ENCODE assay signal across 2 cellular contexts in the genomic region with DNA sequence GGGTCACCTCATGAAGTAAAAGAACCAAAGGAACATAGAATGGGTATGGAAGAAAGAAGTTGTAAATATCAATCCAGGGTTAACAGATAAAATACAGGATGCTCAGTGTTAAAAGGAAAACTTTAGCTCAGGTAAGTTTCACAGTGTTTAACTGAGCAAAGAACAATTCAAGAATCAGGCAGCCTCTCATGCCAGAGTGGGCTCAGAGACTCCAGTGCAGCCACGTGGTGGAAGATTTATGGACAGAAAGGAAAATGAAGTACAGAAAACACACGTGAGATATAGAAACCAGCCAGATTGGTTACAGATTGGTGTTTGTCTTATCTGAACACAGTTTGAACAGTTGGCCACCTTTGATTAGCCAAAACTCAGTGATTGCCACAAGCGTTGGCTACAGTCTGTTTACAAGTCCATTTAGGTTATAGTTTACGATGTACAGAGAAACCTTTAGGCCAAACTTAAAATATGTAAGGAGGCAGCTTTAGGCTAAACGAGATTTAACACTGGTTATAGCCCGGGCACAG.
TF ChIP-seq lines count a peak whose summit lies in the region.

No MANE protein-coding gene starts in this region.

TF ChIP-seq in HEK293, 187 proteins besides CTCF, POLR2A, EP300 and RAD21:
- peak; percentile 64; the same call in 1 of the 2 replicates for TF ChIP-seq ZNF549 (tag by site-specific recombination; IDR thresholded peaks at IDR 0.05)
- TF ChIP-seq ZNF184 (tag by site-specific recombination; IDR thresholded peaks at IDR 0.05): no peak

TF ChIP-seq in K562, 482 proteins besides CTCF, POLR2A, EP300 and RAD21 (continues in another document):
- TF ChIP-seq ETV6 (IDR thresholded peaks at IDR 0.05; ENCODE audit: borderline replicate concordance in 1 of 2, low read depth in 2 of 2, low read length in 1 of 2) (no peak), ETV6 (CRISPR knock-in tag; IDR thresholded peaks at IDR 0.05; ENCODE audit: borderline replicate concordance) (no peak), SMAD4 (CRISPR knock-in tag; conservative IDR thresholded peaks at IDR 0.05) (no peak), MYBL2 (IDR thresholded peaks at IDR 0.05; ENCODE audit: low read depth) (no peak), MYBL2 (CRISPR knock-in tag; IDR thresholded peaks at IDR 0.05; ENCODE audit: borderline replicate concordance) (no peak), RCOR1 (IDR thresholded peaks at IDR 0.05; ENCODE audit: borderline replicate concordance in 1 of 2, low read depth in 2 of 2, low read length in 2 of 2) (peak in 1 of 2 experiments; percentile 46; a peak in 1 of 4 replicates), CBFA2T3 (IDR thresholded peaks at IDR 0.05) (peak; percentile 62), KDM1A (IDR thresholded peaks at IDR 0.05) (peak; percentile 56 to 61; a peak in 3 of 4 replicates), TBL1XR1 (IDR thresholded peaks at IDR 0.05; ENCODE audit: low read length in 2 of 2) (no peak), ZNF384 (IDR thresholded peaks at IDR 0.05; ENCODE audit: low read depth, low read length) (no peak), TCFL5 (CRISPR knock-in tag; conservative IDR thresholded peaks at IDR 0.05) (no peak), NBN (IDR thresholded peaks at IDR 0.05; ENCODE audit: low read depth) (no peak), ERF (CRISPR knock-in tag; IDR thresholded peaks at IDR 0.05) (no peak), TCF3 (CRISPR knock-in tag; IDR thresholded peaks at IDR 0.05) (no peak), PTBP1 (IDR thresholded peaks at IDR 0.05; ENCODE audit: low read depth, low read length) (no peak), SRSF9 (IDR thresholded peaks at IDR 0.05; ENCODE audit: borderline replicate concordance, low read depth, low read length) (no peak), MEIS2 (IDR thresholded peaks at IDR 0.05; ENCODE audit: partially characterized antibody) (peak; percentile 52), NR2C1 (IDR thresholded peaks at IDR 0.05) (no peak), NR2C1 (tag; IDR thresholded peaks at IDR 0.05) (no peak), KAT2B (IDR thresholded peaks at IDR 0.05; ENCODE audit: low read depth, low read length) (no peak), CBX5 (IDR thresholded peaks at IDR 0.05; ENCODE audit: borderline replicate concordance, low read depth) (no peak), MCM3 (IDR thresholded peaks at IDR 0.05) (no peak), PPARD (CRISPR knock-in tag; IDR thresholded peaks at IDR 0.05) (no peak), SMAD2 (IDR thresholded peaks at IDR 0.05; ENCODE audit: low read depth, low read length) (no peak), CEBPB (tag; IDR thresholded peaks at IDR 0.05) (no peak), KDM2B (CRISPR knock-in tag; IDR thresholded peaks at IDR 0.05) (no peak), L3MBTL2 (IDR thresholded peaks at IDR 0.05) (peak; percentile 33; the same call in 1 of the 2 replicates)
- TF ChIP-seq, protein P1, sequence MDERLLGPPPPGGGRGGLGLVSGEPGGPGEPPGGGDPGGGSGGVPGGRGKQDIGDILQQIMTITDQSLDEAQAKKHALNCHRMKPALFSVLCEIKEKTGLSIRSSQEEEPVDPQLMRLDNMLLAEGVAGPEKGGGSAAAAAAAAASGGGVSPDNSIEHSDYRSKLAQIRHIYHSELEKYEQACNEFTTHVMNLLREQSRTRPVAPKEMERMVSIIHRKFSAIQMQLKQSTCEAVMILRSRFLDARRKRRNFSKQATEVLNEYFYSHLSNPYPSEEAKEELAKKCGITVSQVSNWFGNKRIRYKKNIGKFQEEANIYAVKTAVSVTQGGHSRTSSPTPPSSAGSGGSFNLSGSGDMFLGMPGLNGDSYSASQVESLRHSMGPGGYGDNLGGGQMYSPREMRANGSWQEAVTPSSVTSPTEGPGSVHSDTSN (CRISPR knock-in tag; IDR thresholded peaks at IDR 0.05; ENCODE audit: low read depth): no peak
- TF ChIP-seq, protein P1 (tag; conservative IDR thresholded peaks at IDR 0.05; ENCODE audit: low read depth): 0 out of 2 replicates have a peak, but pooled peaks have one; percentile 34
- TF ChIP-seq, protein P2, sequence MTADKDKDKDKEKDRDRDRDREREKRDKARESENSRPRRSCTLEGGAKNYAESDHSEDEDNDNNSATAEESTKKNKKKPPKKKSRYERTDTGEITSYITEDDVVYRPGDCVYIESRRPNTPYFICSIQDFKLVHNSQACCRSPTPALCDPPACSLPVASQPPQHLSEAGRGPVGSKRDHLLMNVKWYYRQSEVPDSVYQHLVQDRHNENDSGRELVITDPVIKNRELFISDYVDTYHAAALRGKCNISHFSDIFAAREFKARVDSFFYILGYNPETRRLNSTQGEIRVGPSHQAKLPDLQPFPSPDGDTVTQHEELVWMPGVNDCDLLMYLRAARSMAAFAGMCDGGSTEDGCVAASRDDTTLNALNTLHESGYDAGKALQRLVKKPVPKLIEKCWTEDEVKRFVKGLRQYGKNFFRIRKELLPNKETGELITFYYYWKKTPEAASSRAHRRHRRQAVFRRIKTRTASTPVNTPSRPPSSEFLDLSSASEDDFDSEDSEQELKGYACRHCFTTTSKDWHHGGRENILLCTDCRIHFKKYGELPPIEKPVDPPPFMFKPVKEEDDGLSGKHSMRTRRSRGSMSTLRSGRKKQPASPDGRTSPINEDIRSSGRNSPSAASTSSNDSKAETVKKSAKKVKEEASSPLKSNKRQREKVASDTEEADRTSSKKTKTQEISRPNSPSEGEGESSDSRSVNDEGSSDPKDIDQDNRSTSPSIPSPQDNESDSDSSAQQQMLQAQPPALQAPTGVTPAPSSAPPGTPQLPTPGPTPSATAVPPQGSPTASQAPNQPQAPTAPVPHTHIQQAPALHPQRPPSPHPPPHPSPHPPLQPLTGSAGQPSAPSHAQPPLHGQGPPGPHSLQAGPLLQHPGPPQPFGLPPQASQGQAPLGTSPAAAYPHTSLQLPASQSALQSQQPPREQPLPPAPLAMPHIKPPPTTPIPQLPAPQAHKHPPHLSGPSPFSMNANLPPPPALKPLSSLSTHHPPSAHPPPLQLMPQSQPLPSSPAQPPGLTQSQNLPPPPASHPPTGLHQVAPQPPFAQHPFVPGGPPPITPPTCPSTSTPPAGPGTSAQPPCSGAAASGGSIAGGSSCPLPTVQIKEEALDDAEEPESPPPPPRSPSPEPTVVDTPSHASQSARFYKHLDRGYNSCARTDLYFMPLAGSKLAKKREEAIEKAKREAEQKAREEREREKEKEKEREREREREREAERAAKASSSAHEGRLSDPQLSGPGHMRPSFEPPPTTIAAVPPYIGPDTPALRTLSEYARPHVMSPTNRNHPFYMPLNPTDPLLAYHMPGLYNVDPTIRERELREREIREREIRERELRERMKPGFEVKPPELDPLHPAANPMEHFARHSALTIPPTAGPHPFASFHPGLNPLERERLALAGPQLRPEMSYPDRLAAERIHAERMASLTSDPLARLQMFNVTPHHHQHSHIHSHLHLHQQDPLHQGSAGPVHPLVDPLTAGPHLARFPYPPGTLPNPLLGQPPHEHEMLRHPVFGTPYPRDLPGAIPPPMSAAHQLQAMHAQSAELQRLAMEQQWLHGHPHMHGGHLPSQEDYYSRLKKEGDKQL (CRISPR knock-in tag; IDR thresholded peaks at IDR 0.05; ENCODE audit: borderline replicate concordance): no peak
- TF ChIP-seq, protein P3, sequence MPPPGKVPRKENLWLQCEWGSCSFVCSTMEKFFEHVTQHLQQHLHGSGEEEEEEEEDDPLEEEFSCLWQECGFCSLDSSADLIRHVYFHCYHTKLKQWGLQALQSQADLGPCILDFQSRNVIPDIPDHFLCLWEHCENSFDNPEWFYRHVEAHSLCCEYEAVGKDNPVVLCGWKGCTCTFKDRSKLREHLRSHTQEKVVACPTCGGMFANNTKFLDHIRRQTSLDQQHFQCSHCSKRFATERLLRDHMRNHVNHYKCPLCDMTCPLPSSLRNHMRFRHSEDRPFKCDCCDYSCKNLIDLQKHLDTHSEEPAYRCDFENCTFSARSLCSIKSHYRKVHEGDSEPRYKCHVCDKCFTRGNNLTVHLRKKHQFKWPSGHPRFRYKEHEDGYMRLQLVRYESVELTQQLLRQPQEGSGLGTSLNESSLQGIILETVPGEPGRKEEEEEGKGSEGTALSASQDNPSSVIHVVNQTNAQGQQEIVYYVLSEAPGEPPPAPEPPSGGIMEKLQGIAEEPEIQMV (tag; conservative IDR thresholded peaks at IDR 0.05; ENCODE audit: low read depth): no peak
- TF ChIP-seq, protein P4, sequence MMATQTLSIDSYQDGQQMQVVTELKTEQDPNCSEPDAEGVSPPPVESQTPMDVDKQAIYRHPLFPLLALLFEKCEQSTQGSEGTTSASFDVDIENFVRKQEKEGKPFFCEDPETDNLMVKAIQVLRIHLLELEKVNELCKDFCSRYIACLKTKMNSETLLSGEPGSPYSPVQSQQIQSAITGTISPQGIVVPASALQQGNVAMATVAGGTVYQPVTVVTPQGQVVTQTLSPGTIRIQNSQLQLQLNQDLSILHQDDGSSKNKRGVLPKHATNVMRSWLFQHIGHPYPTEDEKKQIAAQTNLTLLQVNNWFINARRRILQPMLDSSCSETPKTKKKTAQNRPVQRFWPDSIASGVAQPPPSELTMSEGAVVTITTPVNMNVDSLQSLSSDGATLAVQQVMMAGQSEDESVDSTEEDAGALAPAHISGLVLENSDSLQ (IDR thresholded peaks at IDR 0.05): 0 out of 2 replicates have a peak, but pooled peaks have one; percentile 33
- TF ChIP-seq, protein P5, sequence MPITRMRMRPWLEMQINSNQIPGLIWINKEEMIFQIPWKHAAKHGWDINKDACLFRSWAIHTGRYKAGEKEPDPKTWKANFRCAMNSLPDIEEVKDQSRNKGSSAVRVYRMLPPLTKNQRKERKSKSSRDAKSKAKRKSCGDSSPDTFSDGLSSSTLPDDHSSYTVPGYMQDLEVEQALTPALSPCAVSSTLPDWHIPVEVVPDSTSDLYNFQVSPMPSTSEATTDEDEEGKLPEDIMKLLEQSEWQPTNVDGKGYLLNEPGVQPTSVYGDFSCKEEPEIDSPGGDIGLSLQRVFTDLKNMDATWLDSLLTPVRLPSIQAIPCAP (CRISPR knock-in tag; IDR thresholded peaks at IDR 0.05; ENCODE audit: borderline replicate concordance): no peak
- TF ChIP-seq, protein P6, sequence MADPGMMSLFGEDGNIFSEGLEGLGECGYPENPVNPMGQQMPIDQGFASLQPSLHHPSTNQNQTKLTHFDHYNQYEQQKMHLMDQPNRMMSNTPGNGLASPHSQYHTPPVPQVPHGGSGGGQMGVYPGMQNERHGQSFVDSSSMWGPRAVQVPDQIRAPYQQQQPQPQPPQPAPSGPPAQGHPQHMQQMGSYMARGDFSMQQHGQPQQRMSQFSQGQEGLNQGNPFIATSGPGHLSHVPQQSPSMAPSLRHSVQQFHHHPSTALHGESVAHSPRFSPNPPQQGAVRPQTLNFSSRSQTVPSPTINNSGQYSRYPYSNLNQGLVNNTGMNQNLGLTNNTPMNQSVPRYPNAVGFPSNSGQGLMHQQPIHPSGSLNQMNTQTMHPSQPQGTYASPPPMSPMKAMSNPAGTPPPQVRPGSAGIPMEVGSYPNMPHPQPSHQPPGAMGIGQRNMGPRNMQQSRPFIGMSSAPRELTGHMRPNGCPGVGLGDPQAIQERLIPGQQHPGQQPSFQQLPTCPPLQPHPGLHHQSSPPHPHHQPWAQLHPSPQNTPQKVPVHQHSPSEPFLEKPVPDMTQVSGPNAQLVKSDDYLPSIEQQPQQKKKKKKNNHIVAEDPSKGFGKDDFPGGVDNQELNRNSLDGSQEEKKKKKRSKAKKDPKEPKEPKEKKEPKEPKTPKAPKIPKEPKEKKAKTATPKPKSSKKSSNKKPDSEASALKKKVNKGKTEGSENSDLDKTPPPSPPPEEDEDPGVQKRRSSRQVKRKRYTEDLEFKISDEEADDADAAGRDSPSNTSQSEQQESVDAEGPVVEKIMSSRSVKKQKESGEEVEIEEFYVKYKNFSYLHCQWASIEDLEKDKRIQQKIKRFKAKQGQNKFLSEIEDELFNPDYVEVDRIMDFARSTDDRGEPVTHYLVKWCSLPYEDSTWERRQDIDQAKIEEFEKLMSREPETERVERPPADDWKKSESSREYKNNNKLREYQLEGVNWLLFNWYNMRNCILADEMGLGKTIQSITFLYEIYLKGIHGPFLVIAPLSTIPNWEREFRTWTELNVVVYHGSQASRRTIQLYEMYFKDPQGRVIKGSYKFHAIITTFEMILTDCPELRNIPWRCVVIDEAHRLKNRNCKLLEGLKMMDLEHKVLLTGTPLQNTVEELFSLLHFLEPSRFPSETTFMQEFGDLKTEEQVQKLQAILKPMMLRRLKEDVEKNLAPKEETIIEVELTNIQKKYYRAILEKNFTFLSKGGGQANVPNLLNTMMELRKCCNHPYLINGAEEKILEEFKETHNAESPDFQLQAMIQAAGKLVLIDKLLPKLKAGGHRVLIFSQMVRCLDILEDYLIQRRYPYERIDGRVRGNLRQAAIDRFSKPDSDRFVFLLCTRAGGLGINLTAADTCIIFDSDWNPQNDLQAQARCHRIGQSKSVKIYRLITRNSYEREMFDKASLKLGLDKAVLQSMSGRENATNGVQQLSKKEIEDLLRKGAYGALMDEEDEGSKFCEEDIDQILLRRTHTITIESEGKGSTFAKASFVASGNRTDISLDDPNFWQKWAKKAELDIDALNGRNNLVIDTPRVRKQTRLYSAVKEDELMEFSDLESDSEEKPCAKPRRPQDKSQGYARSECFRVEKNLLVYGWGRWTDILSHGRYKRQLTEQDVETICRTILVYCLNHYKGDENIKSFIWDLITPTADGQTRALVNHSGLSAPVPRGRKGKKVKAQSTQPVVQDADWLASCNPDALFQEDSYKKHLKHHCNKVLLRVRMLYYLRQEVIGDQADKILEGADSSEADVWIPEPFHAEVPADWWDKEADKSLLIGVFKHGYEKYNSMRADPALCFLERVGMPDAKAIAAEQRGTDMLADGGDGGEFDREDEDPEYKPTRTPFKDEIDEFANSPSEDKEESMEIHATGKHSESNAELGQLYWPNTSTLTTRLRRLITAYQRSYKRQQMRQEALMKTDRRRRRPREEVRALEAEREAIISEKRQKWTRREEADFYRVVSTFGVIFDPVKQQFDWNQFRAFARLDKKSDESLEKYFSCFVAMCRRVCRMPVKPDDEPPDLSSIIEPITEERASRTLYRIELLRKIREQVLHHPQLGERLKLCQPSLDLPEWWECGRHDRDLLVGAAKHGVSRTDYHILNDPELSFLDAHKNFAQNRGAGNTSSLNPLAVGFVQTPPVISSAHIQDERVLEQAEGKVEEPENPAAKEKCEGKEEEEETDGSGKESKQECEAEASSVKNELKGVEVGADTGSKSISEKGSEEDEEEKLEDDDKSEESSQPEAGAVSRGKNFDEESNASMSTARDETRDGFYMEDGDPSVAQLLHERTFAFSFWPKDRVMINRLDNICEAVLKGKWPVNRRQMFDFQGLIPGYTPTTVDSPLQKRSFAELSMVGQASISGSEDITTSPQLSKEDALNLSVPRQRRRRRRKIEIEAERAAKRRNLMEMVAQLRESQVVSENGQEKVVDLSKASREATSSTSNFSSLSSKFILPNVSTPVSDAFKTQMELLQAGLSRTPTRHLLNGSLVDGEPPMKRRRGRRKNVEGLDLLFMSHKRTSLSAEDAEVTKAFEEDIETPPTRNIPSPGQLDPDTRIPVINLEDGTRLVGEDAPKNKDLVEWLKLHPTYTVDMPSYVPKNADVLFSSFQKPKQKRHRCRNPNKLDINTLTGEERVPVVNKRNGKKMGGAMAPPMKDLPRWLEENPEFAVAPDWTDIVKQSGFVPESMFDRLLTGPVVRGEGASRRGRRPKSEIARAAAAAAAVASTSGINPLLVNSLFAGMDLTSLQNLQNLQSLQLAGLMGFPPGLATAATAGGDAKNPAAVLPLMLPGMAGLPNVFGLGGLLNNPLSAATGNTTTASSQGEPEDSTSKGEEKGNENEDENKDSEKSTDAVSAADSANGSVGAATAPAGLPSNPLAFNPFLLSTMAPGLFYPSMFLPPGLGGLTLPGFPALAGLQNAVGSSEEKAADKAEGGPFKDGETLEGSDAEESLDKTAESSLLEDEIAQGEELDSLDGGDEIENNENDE (IDR thresholded peaks at IDR 0.05; ENCODE audit: low read depth, low read length): no peak
